In the genomic region with DNA sequence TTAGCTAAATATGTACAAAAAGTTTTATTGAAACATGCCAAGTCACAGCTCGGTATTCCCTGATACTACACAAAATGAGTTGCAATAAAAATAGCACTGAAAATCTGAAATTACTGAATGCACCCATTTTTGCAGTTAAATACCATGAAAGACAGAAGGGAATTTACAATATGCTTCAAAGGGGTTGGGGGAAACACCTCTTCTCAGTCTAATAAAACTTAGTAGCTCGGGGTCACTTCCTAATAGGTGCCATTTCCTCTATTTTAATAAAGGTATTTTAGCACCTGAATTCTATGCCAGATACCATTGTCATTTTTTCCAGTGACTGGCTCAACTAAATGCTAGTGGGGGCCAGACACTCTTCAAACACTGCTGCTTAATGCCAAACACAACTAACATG, we compare ENCODE assay signal across 23 cellular contexts.
"Had no signal": no experiment of that assay in that cellular context is flagged by ENCODE, and none has a peak within 500 bp of the region (broad histone marks: within the 10 kb centered on the region; RNA-seq: fewer than 3 reads in every experiment).

No MANE protein-coding gene starts in this region.

- DNase-seq: activated CD4-positive, alpha-beta T cell treated with anti-CD3 and anti-CD28 coated beads for 1 hour; activated CD4-positive, alpha-beta T cell treated with anti-CD3 and anti-CD28 coated beads, Interleukin-2, amount 50 U/mL, for 1 hour; activated CD8-positive, alpha-beta T cell treated with anti-CD3 and anti-CD28 coated beads, Interleukin-2, amount 10 ng/mL, durations not matched to agents 7 days and 5 days; activated gamma-delta T cell treated with Interleukin-2 at 50 U/mL for 16 hours; brain microvascular endothelial cell; dermis blood vessel endothelial cell; effector CD8-positive, alpha-beta T cell; erythroblast; foreskin fibroblast; immature natural killer cell; naive thymus-derived CD8-positive, alpha-beta T cell; retina; sigmoid colon; stimulated activated CD4-positive, alpha-beta T cell treated with anti-CD3 and anti-CD28 coated beads, Interleukin-4, amount 100 ng/mL, for 4 hours; stimulated activated naive CD8-positive, alpha-beta T cell treated with anti-CD3 and anti-CD28 coated beads, Interleukin-15, amount 100 ng/mL, for 72 hours; transverse colon had no signal

- H3K4me1 Mint-ChIP-seq: activated naive CD4-positive, alpha-beta T cell treated with anti-CD3 and anti-CD28 coated beads, Interleukin-2, amount 50 U/mL, for 24 hours; immature natural killer cell; mesothelial cell of epicardium; naive thymus-derived CD8-positive, alpha-beta T cell; stimulated activated naive CD8-positive, alpha-beta T cell treated with anti-CD3 and anti-CD28 coated beads, Interleukin-15, amount 100 ng/mL, for 72 hours had no signal

- H3K9ac ChIP-seq: neural progenitor cell had no signal

- H3K9me3 Mint-ChIP-seq: activated naive CD4-positive, alpha-beta T cell treated with anti-CD3 and anti-CD28 coated beads, Interleukin-2, amount 50 U/mL, for 24 hours; activated T-helper 1 cell treated with anti-CD3 and anti-CD28 coated beads, Interleukin-12 subunit alpha, Interleukin-12 subunit beta, Interleukin-2, Interleukin-4 antibody, amounts not matched to agents 30 ng/mL and 10 ng/mL and 1 ng/mL, durations not matched to agents 14 hours and 24 hours and 36 hours; mesothelial cell of epicardium; naive thymus-derived CD8-positive, alpha-beta T cell; neural progenitor cell; stimulated activated naive CD8-positive, alpha-beta T cell treated with anti-CD3 and anti-CD28 coated beads, Interleukin-15, amount 100 ng/mL, for 72 hours; T-helper 2 cell treated with Interferon-gamma antibody and Interleukin-4, amounts not matched to agents 5 μg/mL and 100 μg/mL, for 36 hours had no signal

- H3K36me3 ChIP-seq: brain microvascular endothelial cell, neural progenitor cell, sigmoid colon, transverse colon had no signal

- H3K27ac Mint-ChIP-seq: activated CD8-positive, alpha-beta T cell treated with anti-CD3 and anti-CD28 coated beads, Interleukin-2, amount 10 ng/mL, durations not matched to agents 7 days and 5 days; activated naive CD4-positive, alpha-beta T cell treated with anti-CD3 and anti-CD28 coated beads, Interleukin-2, amount 50 U/mL, for 24 hours; activated T-helper 1 cell treated with anti-CD3 and anti-CD28 coated beads, Interleukin-12 subunit alpha, Interleukin-12 subunit beta, Interleukin-2, Interleukin-4 antibody, amounts not matched to agents 30 ng/mL and 10 ng/mL and 1 ng/mL, durations not matched to agents 14 hours and 24 hours and 36 hours; immature natural killer cell; mesothelial cell of epicardium; naive thymus-derived CD8-positive, alpha-beta T cell; neural progenitor cell; stimulated activated naive CD8-positive, alpha-beta T cell treated with anti-CD3 and anti-CD28 coated beads, Interleukin-15, amount 100 ng/mL, for 72 hours; T-helper 2 cell treated with Interferon-gamma antibody and Interleukin-4, amounts not matched to agents 5 μg/mL and 100 μg/mL, for 36 hours had no signal

- H3K4me3 Mint-ChIP-seq: activated CD8-positive, alpha-beta T cell treated with anti-CD3 and anti-CD28 coated beads, Interleukin-2, amount 10 ng/mL, durations not matched to agents 7 days and 5 days; activated naive CD4-positive, alpha-beta T cell treated with anti-CD3 and anti-CD28 coated beads, Interleukin-2, amount 50 U/mL, for 24 hours; activated T-helper 1 cell treated with anti-CD3 and anti-CD28 coated beads, Interleukin-12 subunit alpha, Interleukin-12 subunit beta, Interleukin-2, Interleukin-4 antibody, amounts not matched to agents 30 ng/mL and 10 ng/mL and 1 ng/mL, durations not matched to agents 14 hours and 24 hours and 36 hours; immature natural killer cell; mesothelial cell of epicardium; naive thymus-derived CD8-positive, alpha-beta T cell; neural progenitor cell; stimulated activated naive CD8-positive, alpha-beta T cell treated with anti-CD3 and anti-CD28 coated beads, Interleukin-15, amount 100 ng/mL, for 72 hours; T-helper 2 cell treated with Interferon-gamma antibody and Interleukin-4, amounts not matched to agents 5 μg/mL and 100 μg/mL, for 36 hours had no signal

- H3K4me1 ChIP-seq: sigmoid colon, transverse colon had no signal

- H3K36me3 Mint-ChIP-seq: activated naive CD4-positive, alpha-beta T cell treated with anti-CD3 and anti-CD28 coated beads, Interleukin-2, amount 50 U/mL, for 24 hours; immature natural killer cell; mesothelial cell of epicardium; naive thymus-derived CD8-positive, alpha-beta T cell; neural progenitor cell had no signal

- ATAC-seq: activated CD8-positive, alpha-beta T cell treated with anti-CD3 and anti-CD28 coated beads, Interleukin-2, amount 10 ng/mL, durations not matched to agents 7 days and 5 days; left lobe of liver; naive thymus-derived CD8-positive, alpha-beta T cell; stimulated activated naive CD8-positive, alpha-beta T cell treated with anti-CD3 and anti-CD28 coated beads, Interleukin-15, amount 100 ng/mL, for 72 hours had no signal

- H3K4me2 ChIP-seq: neural progenitor cell had no signal

- H3K27ac ChIP-seq: brain microvascular endothelial cell, neural progenitor cell, sigmoid colon, transverse colon had no signal

- H3K9me3 ChIP-seq: sigmoid colon, transverse colon had no signal

- H3K27me3 ChIP-seq: brain microvascular endothelial cell, neural progenitor cell, sigmoid colon, transverse colon had no signal

- H3K27me3 Mint-ChIP-seq: stimulated activated naive CD8-positive, alpha-beta T cell treated with anti-CD3 and anti-CD28 coated beads, Interleukin-15, amount 100 ng/mL, for 72 hours had no signal

- H3K4me3 ChIP-seq: lung, neural progenitor cell, sigmoid colon, transverse colon had no signal

- H2AFZ ChIP-seq: neural progenitor cell had no signal
